ENCODE assay signal across 18 cellular contexts in the genomic region with DNA sequence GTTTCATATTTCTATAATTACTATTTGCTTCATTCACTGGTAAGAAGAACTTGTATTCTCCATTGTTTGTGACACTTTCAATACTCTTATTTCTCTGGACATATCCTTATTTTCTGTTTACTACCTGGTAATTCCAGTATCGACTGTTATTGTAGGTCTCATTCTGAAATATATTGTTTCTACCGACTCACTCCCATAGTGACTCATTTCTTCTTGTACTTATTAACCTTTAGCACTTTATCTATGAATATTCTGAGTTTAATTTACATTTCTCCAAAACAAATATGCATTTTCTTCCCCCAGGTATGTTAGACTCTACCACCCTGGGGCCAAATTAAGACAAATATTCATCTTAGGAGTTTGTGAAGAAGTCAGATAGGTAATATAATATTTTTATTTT.
DNase-seq lines count a peak whose midpoint lies in the region; FAIRE-seq and TF ChIP-seq lines count a peak whose summit lies in the region.
"Had no signal": no experiment of that assay in that cellular context is flagged by ENCODE, and none has a peak within 500 bp of the region (broad histone marks: within the 10 kb centered on the region; RNA-seq: fewer than 3 reads in every experiment).

No MANE protein-coding gene starts in this region.

- DNase-seq in NCI-H69 (lab: John Stamatoyannopoulos, UW): peak; percentile 38
- peak; percentile 5 for DNase-seq in bronchial epithelial cell (ENCODE audit: low read depth)
- peak; percentile 39 for DNase-seq in kidney tubule cell (ENCODE audit: low spot score)
- DNase-seq in renal cortical epithelial cell (ENCODE audit: low read depth): peak; percentile 78
- DNase-seq in SW480 (ENCODE audit: low spot score): no peak
- DNase-seq in epidermal melanocyte (ENCODE audit: insufficient read length, low spot score): no peak
- DNase-seq in NCI-H1694 treated with DMSO at 0.1 percent for 48 hours (lab: John Stamatoyannopoulos, UW): no peak
- DNase-seq: C1 segment of cervical spinal cord; CD4-positive, alpha-beta memory T cell; COR-L47; DMS153; DND-41; GM23248; H7; HCEC 1CT had no signal

- FAIRE-seq in bronchial epithelial cell (lab: Jason Lieb, UNC): no peak
- FAIRE-seq: G401.6, GM12892, H1 had no signal

- no peaks in the 10 kb centered on the region for H3K36me3 ChIP-seq in bronchial epithelial cell (ENCODE audit: control insufficient read depth, insufficient read depth, low read length)

- no peak for TF ChIP-seq CTCF in bronchial epithelial cell (IDR thresholded peaks at IDR 0.05; ENCODE audit: insufficient read depth, low read length, severe bottlenecking)

- H3K4me3 ChIP-seq in bronchial epithelial cell (ENCODE audit: low read depth, low read length): no peak overlapping the region
- H3K4me3 ChIP-seq: GM23248 had no signal

- no peaks in the 10 kb centered on the region for H3K27me3 ChIP-seq in bronchial epithelial cell (ENCODE audit: control insufficient read depth, insufficient read depth, low read length)

Comparison
In these comparisons a context has a peak if more than half of its experiments do, and no peak if none do; other contexts are left out.
1. DNase-seq: peak in NCI-H69 (single experiment), bronchial epithelial cell (single experiment), kidney tubule cell (single experiment) and renal cortical epithelial cell (single experiment); none in SW480 (single experiment), epidermal melanocyte (single experiment) and NCI-H1694 treated with DMSO at 0.1 percent for 48 hours (single experiment).